9 cellular contexts compared by ENCODE assay signal in genomic region chr19:17762505-17763229, GRCh38. TPM values are rescaled to one million over a fixed set of nuclear protein-coding genes. Genes with fewer than 3 reads are reported as not detected.
DNase-seq lines count a peak whose midpoint lies in the region; ATAC-seq and TF ChIP-seq lines count a peak whose summit lies in the region.
"Had no signal": no experiment of that assay in that cellular context is flagged by ENCODE, and none has a peak within 500 bp of the region (broad histone marks: within the 10 kb centered on the region; RNA-seq: fewer than 3 reads in every experiment).

No MANE protein-coding gene starts in this region.

- peak overlapping the region; percentile 78 for H3K4me3 Mint-ChIP-seq in glutamatergic neuron (ENCODE audit: unreplicated experiment)

- H3K27me3 Mint-ChIP-seq in glutamatergic neuron (ENCODE audit: unreplicated experiment) = peaks cover 2% of the 10 kb centered on the region

- ATAC-seq in GM21576 (IDR thresholded peaks at IDR 0.05; ENCODE audit: unreplicated experiment) = no peak
- no peak for ATAC-seq in HG02938 (IDR thresholded peaks at IDR 0.05; ENCODE audit: unreplicated experiment)

- H3K9me3 Mint-ChIP-seq in glutamatergic neuron (ENCODE audit: unreplicated experiment) = peaks cover 8% of the 10 kb centered on the region

- CTCF ChIA-PET in HEK293 (lab: Yijun Ruan, JAX) = interaction anchor here (0.6 to 3.0 kb wide), 5 partner anchors 13 to 321 kb away, joined by 3 to 14 read pairs (median 3); no protein-coding TSS in a partner anchor

- POLR2A ChIA-PET in HEK293 (lab: Yijun Ruan, JAX) = interaction anchor here (0.6 to 1.0 kb wide), 2 partner anchors 43 to 64 kb away, joined by 3 to 8 read pairs; partner anchors contain the start of gene MAP1S

- no peaks in the 10 kb centered on the region for H3K4me1 ChIP-seq in HEK293 (ENCODE audit: control insufficient read depth, insufficient read depth, low read length)

- no peak for TF ChIP-seq CTCF in HEK293 (tag by site-specific recombination; IDR thresholded peaks at IDR 0.05)
- TF ChIP-seq CTCF in glutamatergic neuron (IDR thresholded peaks at IDR 0.05; ENCODE audit: partially characterized antibody, unreplicated experiment) = no peak

- H3K4me1 Mint-ChIP-seq in glutamatergic neuron (ENCODE audit: low read depth, unreplicated experiment) = peaks cover 2% of the 10 kb centered on the region

- no peaks in the 10 kb centered on the region for H3K36me3 ChIP-seq in HEK293 (ENCODE audit: control insufficient read depth in 2 of 2, insufficient read depth in 1 of 2, low read length in 2 of 2)

- no peak overlapping the region for H3K27ac ChIP-seq in HEK293 (ENCODE audit: extremely low read depth, low read depth, low read length)

- no peaks in the 10 kb centered on the region for H3K9me3 ChIP-seq in HEK293 (ENCODE audit: control insufficient read depth, insufficient read depth, low read depth, low read length)

- H3K36me3 Mint-ChIP-seq in glutamatergic neuron (ENCODE audit: unreplicated experiment) = no peaks in the 10 kb centered on the region

- peak overlapping the region; percentile 94 for H3K27ac Mint-ChIP-seq in glutamatergic neuron (ENCODE audit: unreplicated experiment)

- DNase-seq in AG20443 (ENCODE audit: low spot score) (peak; percentile 54), SK-N-DZ (ENCODE audit: low spot score) (peak; percentile 68), glutamatergic neuron (peak; percentile 83), NCI-H1105 (lab: John Stamatoyannopoulos, UW) (no peak)
- no peak for DNase-seq in activated effector memory CD4-positive, alpha-beta T cell treated with anti-CD3 and anti-CD28 coated beads, Interleukin-2, amount 50 U/mL, for 16 hours

- no peak overlapping the region for H3K4me3 ChIP-seq in HEK293 (ENCODE audit: low read depth, low read length)

TF ChIP-seq in HEK293, 187 proteins besides CTCF, POLR2A, EP300 and RAD21 (continues in another document):
- TF ChIP-seq PATZ1 (tag by site-specific recombination; IDR thresholded peaks at IDR 0.05) (no peak), GFI1B (tag by site-specific recombination; IDR thresholded peaks at IDR 0.05) (no peak), ZNF776 (tag by site-specific recombination; IDR thresholded peaks at IDR 0.05; ENCODE audit: borderline replicate concordance) (no peak), MZF1 (tag by site-specific recombination; IDR thresholded peaks at IDR 0.05; ENCODE audit: borderline replicate concordance) (no peak), HOXD13 (CRISPR knock-in tag; IDR thresholded peaks at IDR 0.05; ENCODE audit: borderline replicate concordance) (no peak), ZNF843 (tag by site-specific recombination; IDR thresholded peaks at IDR 0.05) (no peak), ZNF610 (tag by site-specific recombination; IDR thresholded peaks at IDR 0.05; ENCODE audit: borderline replicate concordance) (no peak), ZNF571 (tag by site-specific recombination; IDR thresholded peaks at IDR 0.05) (no peak), KLF17 (tag by site-specific recombination; IDR thresholded peaks at IDR 0.05) (no peak), SP2 (tag by site-specific recombination; IDR thresholded peaks at IDR 0.05) (peak; percentile 79), KLF9 (tag by site-specific recombination; IDR thresholded peaks at IDR 0.05; ENCODE audit: low read depth) (peak; percentile 94), ZNF658 (tag by site-specific recombination; IDR thresholded peaks at IDR 0.05) (no peak), KLF7 (tag by site-specific recombination; IDR thresholded peaks at IDR 0.05; ENCODE audit: borderline replicate concordance) (no peak), ZNF266 (tag by site-specific recombination; IDR thresholded peaks at IDR 0.05; ENCODE audit: low read depth) (no peak), ZNF341 (tag by site-specific recombination; IDR thresholded peaks at IDR 0.05; ENCODE audit: low read depth) (no peak), ZNF664 (tag by site-specific recombination; IDR thresholded peaks at IDR 0.05) (no peak), ZNF221 (tag by site-specific recombination; IDR thresholded peaks at IDR 0.05; ENCODE audit: borderline replicate concordance) (no peak), ZBTB17 (tag by site-specific recombination; IDR thresholded peaks at IDR 0.05) (no peak), ZNF530 (tag by site-specific recombination; IDR thresholded peaks at IDR 0.05; ENCODE audit: low read depth) (no peak), ZNF747 (tag by site-specific recombination; IDR thresholded peaks at IDR 0.05) (no peak), ZNF660 (tag by site-specific recombination; IDR thresholded peaks at IDR 0.05) (no peak), ZNF626 (tag by site-specific recombination; IDR thresholded peaks at IDR 0.05) (no peak), IKZF3 (tag by site-specific recombination; IDR thresholded peaks at IDR 0.05) (no peak), SP3 (tag by site-specific recombination; IDR thresholded peaks at IDR 0.05) (peak; percentile 40; the same call in 1 of the 2 replicates), ZNF280D (tag by site-specific recombination; IDR thresholded peaks at IDR 0.05) (no peak), ZNF157 (tag by site-specific recombination; IDR thresholded peaks at IDR 0.05) (no peak), ZEB2 (tag by site-specific recombination; IDR thresholded peaks at IDR 0.05) (no peak)

RNA-seq across cellular contexts. Expression of gene FCHO1, which starts 11.4 kb away (rescaled TPM):
- 11.8 and 13.1 TPM in 2 replicates for polyA plus RNA-seq in SK-N-DZ (2014; cell fraction: cytosol; rRNA removed)
- 15.7 and 16.8 TPM in 2 replicates for polyA plus RNA-seq in SK-N-DZ (2014; cell fraction: nucleus; rRNA removed)
- total RNA-seq in glutamatergic neuron (ENCODE audit: unreplicated experiment) = 45.2 TPM

RNA-seq across cellular contexts. Expression of gene B3GNT3, which starts 32.3 kb away (rescaled TPM):
- not detected in 2 replicates for polyA plus RNA-seq in SK-N-DZ (2014; cell fraction: cytosol; rRNA removed)
- polyA plus RNA-seq in SK-N-DZ (2014; cell fraction: nucleus; rRNA removed) = not detected in 2 replicates
- not detected for total RNA-seq in glutamatergic neuron (ENCODE audit: unreplicated experiment)

RNA-seq across cellular contexts. Expression of gene MAP1S, which starts 43.4 kb away (rescaled TPM):
- polyA plus RNA-seq in SK-N-DZ (2014; cell fraction: cytosol; rRNA removed) = 9.4 and 23.3 TPM in 2 replicates
- 5.7 and 20.2 TPM in 2 replicates for polyA plus RNA-seq in SK-N-DZ (2014; cell fraction: nucleus; rRNA removed)
- total RNA-seq in glutamatergic neuron (ENCODE audit: unreplicated experiment) = 111 TPM

RNA-seq across cellular contexts. Expression of gene INSL3, which starts 58.7 kb away (rescaled TPM):
- polyA plus RNA-seq in SK-N-DZ (2014; cell fraction: cytosol; rRNA removed) = not detected in 2 replicates
- polyA plus RNA-seq in SK-N-DZ (2014; cell fraction: nucleus; rRNA removed) = not detected in 2 replicates
- total RNA-seq in glutamatergic neuron (ENCODE audit: unreplicated experiment) = not detected
- polyA plus RNA-seq: keratinocyte had no signal

Comparison
In these comparisons a context has a peak if more than half of its experiments do, and no peak if none do; other contexts are left out.
1. DNase-seq: peak in AG20443 (single experiment), SK-N-DZ (single experiment) and glutamatergic neuron (single experiment); none in activated effector memory CD4-positive, alpha-beta T cell treated with anti-CD3 and anti-CD28 coated beads, Interleukin-2, amount 50 U/mL, for 16 hours (single experiment) and NCI-H1105 (single experiment).